Comparison of ENCODE assay signal across 12 cellular contexts in genomic region chr4:77827343-77827742, GRCh38. TPM values are rescaled to one million over a fixed set of nuclear protein-coding genes. Genes with fewer than 3 reads are reported as not detected.
DNase-seq lines count a peak whose midpoint lies in the region; ATAC-seq and TF ChIP-seq lines count a peak whose summit lies in the region.
"Had no signal": no experiment of that assay in that cellular context is flagged by ENCODE, and none has a peak within 500 bp of the region (broad histone marks: within the 10 kb centered on the region; RNA-seq: fewer than 3 reads in every experiment).

No MANE protein-coding gene starts in this region.

- H3K27me3 ChIP-seq in DND-41 (ENCODE audit: insufficient read depth, low read length, poor library complexity): no peaks in the 10 kb centered on the region
- H3K27me3 ChIP-seq: BLaER1 treated with 17β-estradiol and CSF1 and Interleukin-3, amounts not matched to agents 10 nM and 100 nM; tibial nerve had no signal

- H3K36me3 ChIP-seq in DND-41 (ENCODE audit: insufficient read depth, low read length): no peaks in the 10 kb centered on the region
- H3K36me3 ChIP-seq: BLaER1 treated with 17β-estradiol and CSF1 and Interleukin-3, amounts not matched to agents 10 nM and 100 nM; tibial nerve had no signal

- no peak overlapping the region for H3K4me3 Mint-ChIP-seq in activated naive CD8-positive, alpha-beta T cell treated with anti-CD3 and anti-CD28 coated beads for 36 hours

- no peaks in the 10 kb centered on the region for H3K36me3 Mint-ChIP-seq in activated naive CD8-positive, alpha-beta T cell treated with anti-CD3 and anti-CD28 coated beads for 36 hours

- no peaks in the 10 kb centered on the region for H3K9me3 ChIP-seq in DND-41 (ENCODE audit: insufficient read depth, low read length, severe bottlenecking)
- H3K9me3 ChIP-seq: BLaER1 treated with 17β-estradiol and CSF1 and Interleukin-3, amounts not matched to agents 10 nM and 100 nM; tibial nerve had no signal

- H3K79me2 ChIP-seq in DND-41 (ENCODE audit: insufficient read depth, low read length): no peaks in the 10 kb centered on the region

- peak overlapping the region; percentile 46 for H3K4me2 ChIP-seq in DND-41 (ENCODE audit: insufficient read depth, low read length)
- H3K4me2 ChIP-seq: BLaER1 treated with 17β-estradiol and CSF1 and Interleukin-3, amounts not matched to agents 10 nM and 100 nM had no signal

- H3K27me3 Mint-ChIP-seq in activated naive CD8-positive, alpha-beta T cell treated with anti-CD3 and anti-CD28 coated beads for 36 hours: no peaks in the 10 kb centered on the region

- peak; percentile 94 for ATAC-seq in DND-41 (ENCODE audit: insufficient read depth, low read depth)
- peak; percentile 68 for ATAC-seq in GM19328 (IDR thresholded peaks at IDR 0.05; ENCODE audit: unreplicated experiment)
- peak; percentile 80 for ATAC-seq in HG03159 (IDR thresholded peaks at IDR 0.05; ENCODE audit: unreplicated experiment)

- peak overlapping the region; percentile 67 for H3K27ac ChIP-seq in DND-41 (ENCODE audit: low read length)
- H3K27ac ChIP-seq: BLaER1 treated with 17β-estradiol and CSF1 and Interleukin-3, amounts not matched to agents 10 nM and 100 nM had no signal

- peaks cover 27% of the 10 kb centered on the region for H3K4me1 ChIP-seq in DND-41 (ENCODE audit: insufficient read depth, low read length)

- no peak overlapping the region for H3K4me3 ChIP-seq in DND-41 (ENCODE audit: low read depth in 1 of 2, low read length in 2 of 2)
- H3K4me3 ChIP-seq: BLaER1 treated with 17β-estradiol and CSF1 and Interleukin-3, amounts not matched to agents 10 nM and 100 nM; tibial nerve had no signal

- peak overlapping the region; percentile 12; the same call in 1 of the 2 replicates for H3K9ac ChIP-seq in DND-41 (ENCODE audit: low read depth, low read length)
- H3K9ac ChIP-seq: BLaER1 treated with 17β-estradiol and CSF1 and Interleukin-3, amounts not matched to agents 10 nM and 100 nM had no signal

- H4K20me1 ChIP-seq in DND-41 (ENCODE audit: insufficient read depth, low read length): no peaks in the 10 kb centered on the region
- H4K20me1 ChIP-seq: BLaER1 treated with 17β-estradiol and CSF1 and Interleukin-3, amounts not matched to agents 10 nM and 100 nM had no signal

- H2AFZ ChIP-seq in DND-41 (ENCODE audit: low read depth, low read length): no peak overlapping the region

- peak overlapping the region; percentile 70 for H3K27ac Mint-ChIP-seq in activated naive CD8-positive, alpha-beta T cell treated with anti-CD3 and anti-CD28 coated beads for 36 hours

- TF ChIP-seq CTCF in DND-41 (IDR thresholded peaks at IDR 0.05; ENCODE audit: borderline replicate concordance, extremely low read depth, low read length, poor library complexity, severe bottlenecking): no peak

- peaks cover 36% of the 10 kb centered on the region for H3K4me1 Mint-ChIP-seq in activated naive CD8-positive, alpha-beta T cell treated with anti-CD3 and anti-CD28 coated beads for 36 hours

- DNase-seq in DND-41 (peak; percentile 53), Kasumi-1 (lab: John Stamatoyannopoulos, UW) (no peak), COR-L47 (lab: John Stamatoyannopoulos, UW) (no peak), NCI-H82 (lab: John Stamatoyannopoulos, UW) (no peak)
- DNase-seq in activated naive CD8-positive, alpha-beta T cell treated with anti-CD3 and anti-CD28 coated beads for 36 hours: no peak
- no peak for DNase-seq in effector CD4-positive, alpha-beta T cell
- DNase-seq: amygdala; stimulated activated CD4-positive, alpha-beta T cell treated with anti-CD3 and anti-CD28 coated beads, Interleukin-4, amount 100 ng/mL, for 1 hour had no signal

- H3K9me3 Mint-ChIP-seq in activated naive CD8-positive, alpha-beta T cell treated with anti-CD3 and anti-CD28 coated beads for 36 hours: no peaks in the 10 kb centered on the region

RNA-seq across cellular contexts. Expression of gene CNOT6L, which starts 8.2 kb away (rescaled TPM):
- 10 to 100 TPM; 85.1 to 88.8 TPM for total RNA-seq in activated naive CD8-positive, alpha-beta T cell treated with anti-CD3 and anti-CD28 coated beads for 36 hours

RNA-seq across cellular contexts. Expression of gene MRPL1, which starts 35.3 kb away (rescaled TPM):
- total RNA-seq in activated naive CD8-positive, alpha-beta T cell treated with anti-CD3 and anti-CD28 coated beads for 36 hours: 100 to 1,000 TPM; 103 to 112 TPM
